8 cellular contexts compared by ENCODE assay signal in genomic region chr14:77760381-77761204, GRCh38. TPM values are rescaled to one million over a fixed set of nuclear protein-coding genes. Genes with fewer than 3 reads are reported as not detected.
A peak's percentile ranks its signal among the peaks of the same experiment; 100 is the strongest.
DNase-seq lines count a peak whose midpoint lies in the region; ATAC-seq and TF ChIP-seq lines count a peak whose summit lies in the region.

TSS of gene SNW1 (minus strand) at chr14:77761156. CDS start at chr14:77761127, 29 bp downstream.

- no peaks in the 10 kb centered on the region for H3K9me3 Mint-ChIP-seq in CD4-positive, alpha-beta T cell

- peak within 1 kb of the TSS; percentile 99 for H3K27ac Mint-ChIP-seq in CD4-positive, alpha-beta T cell

- H3K4me1 ChIP-seq in NT2/D1 (ENCODE audit: insufficient read depth, insufficient read length), result peaks cover 3% of the 10 kb centered on the region
- H3K4me1 ChIP-seq in mucosa of descending colon (ENCODE audit: low read depth), result peaks cover 14% of the 10 kb centered on the region

- H3K36me3 ChIP-seq in NT2/D1 (ENCODE audit: insufficient read depth, insufficient read length, low read length), result peaks cover 21% of the 10 kb centered on the region
- no peaks in the 10 kb centered on the region for H3K36me3 ChIP-seq in mucosa of descending colon (ENCODE audit: low read depth)

- no peaks in the 10 kb centered on the region for H3K9me3 ChIP-seq in CD4-positive, alpha-beta T cell (ENCODE audit: control insufficient read depth, low read length)
- H3K9me3 ChIP-seq in NT2/D1 (ENCODE audit: insufficient read depth, low read length), result no peaks in the 10 kb centered on the region
- no peaks in the 10 kb centered on the region for H3K9me3 ChIP-seq in mucosa of descending colon

- H3K27ac ChIP-seq in CD4-positive, alpha-beta T cell (ENCODE audit: low read depth, low read length), result peak within 1 kb of the TSS; percentile 94

- DNase-seq in CD4-positive, alpha-beta T cell, result peak; percentile 59 to 90 (median 84)
- peak; percentile 82 for DNase-seq in NT2/D1 (ENCODE audit: low read depth, low spot score)
- peak; percentile 87 for DNase-seq in activated T-cell treated with anti-CD3 and anti-CD28 coated beads for 4 hours
- DNase-seq in epithelial cell of proximal tubule (ENCODE audit: low read depth), result no peak
- DNase-seq in mucosa of descending colon, result peak; percentile 92 to 96 (median 92)
- peak; percentile 85 for DNase-seq in stimulated activated CD8-positive, alpha-beta memory T cell treated with anti-CD3 and anti-CD28 coated beads, Interleukin-4, amount 100 ng/mL, for 24 hours (ENCODE audit: low read depth)

- peak within 1 kb of the TSS; percentile 99 for H3K4me3 Mint-ChIP-seq in CD4-positive, alpha-beta T cell

- H3K4me3 ChIP-seq in NT2/D1 (ENCODE audit: insufficient read length, low read depth) (peak within 1 kb of the TSS; percentile 91), epithelial cell of proximal tubule (ENCODE audit: low read depth, low read length) (peak within 1 kb of the TSS; percentile 92), mucosa of descending colon (peak within 1 kb of the TSS; percentile 87)

- no peaks in the 10 kb centered on the region for H3K27me3 Mint-ChIP-seq in CD4-positive, alpha-beta T cell

- peaks cover 45% of the 10 kb centered on the region for H3K4me1 Mint-ChIP-seq in CD4-positive, alpha-beta T cell (ENCODE audit: low read depth)

- ATAC-seq in CD4-positive, alpha-beta T cell (ENCODE audit: poor library complexity), result peak; percentile 90
- ATAC-seq in GM19351 (IDR thresholded peaks at IDR 0.05; ENCODE audit: unreplicated experiment) (peak; percentile 93), HG03521 (IDR thresholded peaks at IDR 0.05; ENCODE audit: unreplicated experiment) (peak; percentile 88), mucosa of descending colon (peak; percentile 99)

- H3K27me3 ChIP-seq in CD4-positive, alpha-beta T cell (ENCODE audit: control insufficient read depth, insufficient read depth, low read length), result no peaks in the 10 kb centered on the region
- H3K27me3 ChIP-seq in NT2/D1 (ENCODE audit: insufficient read depth, insufficient read length), result no peaks in the 10 kb centered on the region

- POLR2A ChIA-PET in CD4-positive, alpha-beta T cell (lab: Charles Lee), result interaction anchor here (0.7 to 2.5 kb wide), 14 partner anchors 8 to 439 kb away, joined by 3 to 22 read pairs (median 4); partner anchors contain the start of genes ADCK1, AHSA1, ALKBH1 and GSTZ1

- peaks cover 39% of the 10 kb centered on the region for H3K36me3 Mint-ChIP-seq in CD4-positive, alpha-beta T cell (ENCODE audit: low read depth)

- TF ChIP-seq CTCF in CD4-positive, alpha-beta T cell (IDR thresholded peaks at IDR 0.05), result no peak
- TF ChIP-seq CTCF in epithelial cell of proximal tubule (conservative IDR thresholded peaks at IDR 0.05; ENCODE audit: low read depth, low read length), result no peak
- TF ChIP-seq CTCF in mucosa of descending colon (IDR thresholded peaks at IDR 0.05), result no peak

- H3K9ac ChIP-seq in NT2/D1 (ENCODE audit: insufficient read length, low read depth), result peak within 1 kb of the TSS; percentile 95

- intact Hi-C loops in CD4-positive, alpha-beta T cell (cut with DNase I, micrococcal nuclease), result loop anchor here (1.0 to 5.0 kb wide), 9 partner anchors 40 to 663 kb away; partner anchors contain the start of genes ADCK1 (in 2 of the 2), AHSA1 (in 1 of the 2), ALKBH1 (in 1 of the 2) and CIPC (in 1 of the 2)
- intact Hi-C loops in mucosa of descending colon (cut with DNase I, micrococcal nuclease), result no loop called here

- CTCF ChIA-PET in CD4-positive, alpha-beta T cell (lab: Charles Lee), result interaction anchor here (0.8 to 1.7 kb wide), 3 partner anchors 19 to 302 kb away, joined by 4 read pairs; partner anchors contain the start of gene ADCK1

RNA-seq across cellular contexts. Expression of gene SNW1, which starts in this region (rescaled TPM):
- total RNA-seq in CD4-positive, alpha-beta T cell, result 100 to 1,000 TPM; 131 to 136 TPM
- total RNA-seq in epithelial cell of proximal tubule, result 58.2 and 62.0 TPM in 2 replicates
- 10 to 100 TPM; 58.5 to 63.3 (median 62.7) TPM for total RNA-seq in mucosa of descending colon

Comparison
In these comparisons a context has a peak if more than half of its experiments do, and no peak if none do; other contexts are left out.
1. intact Hi-C loops: an anchor here in CD4-positive, alpha-beta T cell (1.0 to 5.0 kb wide); none called in mucosa of descending colon.